ENCODE assay signal across 13 cellular contexts in genomic region chr10:2979267-2979660, GRCh38.
DNase-seq lines count a peak whose midpoint lies in the region; ATAC-seq and TF ChIP-seq lines count a peak whose summit lies in the region.
"Had no signal": no experiment of that assay in that cellular context is flagged by ENCODE, and none has a peak within 500 bp of the region (broad histone marks: within the 10 kb centered on the region; RNA-seq: fewer than 3 reads in every experiment).

No MANE protein-coding gene starts in this region.

- peak; percentile 14 for ATAC-seq in GM21447 (IDR thresholded peaks at IDR 0.05; ENCODE audit: unreplicated experiment)
- no peak for ATAC-seq in activated B cell treated with CpG ODN at 0.5 μM for 24 hours (ENCODE audit: low read depth)
- peak; percentile 72 to 79 for ATAC-seq in lower lobe of right lung
- no peak for ATAC-seq in GM18870 (IDR thresholded peaks at IDR 0.05; ENCODE audit: unreplicated experiment)
- ATAC-seq: gastrocnemius medialis had no signal

- H3K36me3 ChIP-seq in ACC112 (ENCODE audit: insufficient read depth, low read length), result no peaks in the 10 kb centered on the region
- no peaks in the 10 kb centered on the region for H3K36me3 ChIP-seq in lower lobe of right lung
- H3K36me3 ChIP-seq: gastrocnemius medialis had no signal

- H3K4me1 ChIP-seq in ACC112 (ENCODE audit: control insufficient read depth, insufficient read depth, low read length, unreplicated experiment), result peaks cover 26% of the 10 kb centered on the region
- H3K4me1 ChIP-seq in lower lobe of right lung, result peaks cover 6% of the 10 kb centered on the region
- H3K4me1 ChIP-seq: gastrocnemius medialis had no signal

- H3K36me3 Mint-ChIP-seq in activated B cell treated with CpG ODN at 0.5 μM for 24 hours (ENCODE audit: low read depth), result no peaks in the 10 kb centered on the region
- H3K36me3 Mint-ChIP-seq in activated naive CD4-positive, alpha-beta T cell treated with anti-CD3 and anti-CD28 coated beads for 36 hours (ENCODE audit: low read depth), result no peaks in the 10 kb centered on the region
- H3K36me3 Mint-ChIP-seq: activated naive CD4-positive, alpha-beta T cell treated with anti-CD3 and anti-CD28 coated beads, Interleukin-2, amount 50 U/mL, for 24 hours had no signal

- H3K79me2 ChIP-seq in ACC112 (ENCODE audit: control insufficient read depth, insufficient read depth, low read length, unreplicated experiment), result no peaks in the 10 kb centered on the region

- H3K27me3 ChIP-seq in ACC112 (ENCODE audit: insufficient read depth, low read length) (no peaks in the 10 kb centered on the region), lower lobe of right lung (ENCODE audit: low read depth) (no peaks in the 10 kb centered on the region)

- DNase-seq in activated B cell treated with CpG ODN at 0.5 μM for 24 hours, result no peak
- DNase-seq in lower lobe of right lung, result no peak
- no peak for DNase-seq in activated naive CD4-positive, alpha-beta T cell treated with anti-CD3 and anti-CD28 coated beads for 36 hours
- no peak for DNase-seq in HEK293T (ENCODE audit: extremely low spot score)
- no peak for DNase-seq in kidney tubule cell (ENCODE audit: low spot score)
- DNase-seq: DND-41, gastrocnemius medialis, NCI-H2081 had no signal

- no peaks in the 10 kb centered on the region for H3K27me3 Mint-ChIP-seq in activated B cell treated with CpG ODN at 0.5 μM for 24 hours
- peaks cover 3% of the 10 kb centered on the region for H3K27me3 Mint-ChIP-seq in activated naive CD4-positive, alpha-beta T cell treated with anti-CD3 and anti-CD28 coated beads for 36 hours (ENCODE audit: low read depth)
- H3K27me3 Mint-ChIP-seq: activated naive CD4-positive, alpha-beta T cell treated with anti-CD3 and anti-CD28 coated beads, Interleukin-2, amount 50 U/mL, for 24 hours had no signal

- H3K27ac Mint-ChIP-seq in activated B cell treated with CpG ODN at 0.5 μM for 24 hours, result peak overlapping the region; percentile 68
- no peak overlapping the region for H3K27ac Mint-ChIP-seq in activated naive CD4-positive, alpha-beta T cell treated with anti-CD3 and anti-CD28 coated beads for 36 hours
- H3K27ac Mint-ChIP-seq: activated naive CD4-positive, alpha-beta T cell treated with anti-CD3 and anti-CD28 coated beads, Interleukin-2, amount 50 U/mL, for 24 hours had no signal

- no peak overlapping the region for H3K27ac ChIP-seq in ACC112 (ENCODE audit: low read depth, low read length)
- H3K27ac ChIP-seq in lower lobe of right lung, result no peak overlapping the region
- H3K27ac ChIP-seq: coronary artery, gastrocnemius medialis had no signal

- intact Hi-C loops in activated B cell treated with CpG ODN at 0.5 μM for 24 hours (cut with micrococcal nuclease), result loop anchor here (2.0 to 10.0 kb wide), 3 partner anchors 1558 to 1868 kb away; no protein-coding TSS in a partner anchor
- intact Hi-C loops in lower lobe of right lung (cut with DNase I), result no loop called here
- intact Hi-C loops in activated naive CD4-positive, alpha-beta T cell treated with anti-CD3 and anti-CD28 coated beads for 36 hours (cut with micrococcal nuclease), result loop anchor here (2.0 to 5.0 kb wide), 2 partner anchors 64 to 902 kb away; no protein-coding TSS in a partner anchor

- peaks cover 38% of the 10 kb centered on the region for H3K4me1 Mint-ChIP-seq in activated B cell treated with CpG ODN at 0.5 μM for 24 hours
- H3K4me1 Mint-ChIP-seq in activated naive CD4-positive, alpha-beta T cell treated with anti-CD3 and anti-CD28 coated beads for 36 hours (ENCODE audit: low read depth), result no peaks in the 10 kb centered on the region
- H3K4me1 Mint-ChIP-seq: activated naive CD4-positive, alpha-beta T cell treated with anti-CD3 and anti-CD28 coated beads, Interleukin-2, amount 50 U/mL, for 24 hours had no signal

- peak overlapping the region; percentile 45 for H2AFZ ChIP-seq in ACC112 (ENCODE audit: low read length, unreplicated experiment)

- no peaks in the 10 kb centered on the region for H3K9me3 Mint-ChIP-seq in activated B cell treated with CpG ODN at 0.5 μM for 24 hours
- H3K9me3 Mint-ChIP-seq in activated naive CD4-positive, alpha-beta T cell treated with anti-CD3 and anti-CD28 coated beads for 36 hours, result no peaks in the 10 kb centered on the region
- H3K9me3 Mint-ChIP-seq: activated naive CD4-positive, alpha-beta T cell treated with anti-CD3 and anti-CD28 coated beads, Interleukin-2, amount 50 U/mL, for 24 hours had no signal

- no peak for TF ChIP-seq CTCF in activated B cell treated with CpG ODN at 0.5 μM for 24 hours (IDR thresholded peaks at IDR 0.05)
- TF ChIP-seq CTCF in lower lobe of right lung (IDR thresholded peaks at IDR 0.05), result no peak

- no peaks in the 10 kb centered on the region for H3K9me3 ChIP-seq in lower lobe of right lung
- H3K9me3 ChIP-seq: gastrocnemius medialis had no signal

- POLR2A ChIA-PET in activated B cell treated with CpG ODN at 0.5 μM for 24 hours (lab: Charles Lee), result no interaction called here
- POLR2A ChIA-PET in HEK293T (lab: Yijun Ruan, JAX), result no interaction called here

- H3K4me3 Mint-ChIP-seq in activated B cell treated with CpG ODN at 0.5 μM for 24 hours, result no peak overlapping the region
- no peak overlapping the region for H3K4me3 Mint-ChIP-seq in activated naive CD4-positive, alpha-beta T cell treated with anti-CD3 and anti-CD28 coated beads for 36 hours
- H3K4me3 Mint-ChIP-seq: activated naive CD4-positive, alpha-beta T cell treated with anti-CD3 and anti-CD28 coated beads, Interleukin-2, amount 50 U/mL, for 24 hours had no signal

- CTCF ChIA-PET in activated B cell treated with CpG ODN at 0.5 μM for 24 hours (lab: Charles Lee) (interaction anchor here (2.0 kb wide), 1 partner anchor 64 kb away, joined by 7 read pairs; no protein-coding TSS in a partner anchor), HEK293T (lab: Yijun Ruan, JAX) (interaction anchor here (1.3 kb wide), 1 partner anchor 54 kb away, joined by 3 read pairs; no protein-coding TSS in a partner anchor)
- CTCF ChIA-PET in activated naive CD4-positive, alpha-beta T cell treated with anti-CD3 and anti-CD28 coated beads for 36 hours (lab: Charles Lee), result interaction anchor here (0.6 to 1.9 kb wide), 3 partner anchors 8 to 65 kb away, joined by 3 to 5 read pairs (median 4); no protein-coding TSS in a partner anchor

- no peak overlapping the region for H3K4me3 ChIP-seq in ACC112 (ENCODE audit: low read depth, low read length)
- no peak overlapping the region for H3K4me3 ChIP-seq in lower lobe of right lung
- H3K4me3 ChIP-seq: coronary artery, gastrocnemius medialis had no signal

TF ChIP-seq in HEK293T, 16 proteins besides CTCF, POLR2A, EP300 and RAD21:
- TF ChIP-seq CTBP1 (IDR thresholded peaks at IDR 0.05; ENCODE audit: borderline replicate concordance) (no peak), SUZ12 (IDR thresholded peaks at IDR 0.05) (no peak), ZNF384 (IDR thresholded peaks at IDR 0.05) (no peak), HDGF (IDR thresholded peaks at IDR 0.05; ENCODE audit: borderline replicate concordance) (no peak), FOXA1 (IDR thresholded peaks at IDR 0.05) (no peak), PKNOX1 (IDR thresholded peaks at IDR 0.05) (no peak)

Comparison
In these comparisons a context has a peak if more than half of its experiments do, and no peak if none do; other contexts are left out.
1. ATAC-seq: peak in GM21447 (single experiment) and lower lobe of right lung (2 of 2); none in activated B cell treated with CpG ODN at 0.5 μM for 24 hours (single experiment) and GM18870 (single experiment).